Comparison of ENCODE assay signal across 25 cellular contexts in genomic region chr20:37284691-37285124, GRCh38. TPM values are rescaled to one million over a fixed set of nuclear protein-coding genes. Genes with fewer than 3 reads are reported as not detected.
"Had no signal": no experiment of that assay in that cellular context is flagged by ENCODE, and none has a peak within 500 bp of the region (broad histone marks: within the 10 kb centered on the region; RNA-seq: fewer than 3 reads in every experiment).

No MANE protein-coding gene starts in this region.

- H3K4me1 ChIP-seq: SJSA1 had no signal

- H3K27ac ChIP-seq: HL-60, SJSA1, SK-N-MC had no signal

- H3K9me3 ChIP-seq: MG63, SJSA1 had no signal

- FAIRE-seq: HTR-8/SVneo, RCC 7860 had no signal

- H3K4me3 ChIP-seq: MG63, SJSA1, SK-N-MC had no signal

- DNase-seq: Karpas-422, KG1, MG63, NCI-H1092, NCI-H1105 treated with DMSO at 0.1 percent for 48 hours, NCI-H1417 treated with DMSO at 0.1 percent for 48 hours, NCI-H146, NCI-H1694 treated with DMSO at 0.1 percent for 48 hours, NCI-H1930, NCI-H2081, NCI-H2107, NCI-H2227 treated with DMSO at 0.1 percent for 48 hours, NCI-H446, NCI-H510A, NCI-H524 treated with DMSO at 0.1 percent for 48 hours, NCI-H69, NCI-H774, Right ventricle myocardium superior, RPMI8226, SIG-M5 had no signal

- H3K27me3 ChIP-seq: MG63, SJSA1 had no signal

RNA-seq across cellular contexts. Expression of gene GHRH, which starts 23.1 kb away (rescaled TPM):
- total RNA-seq: SJSA1 had no signal
